In the genomic region with DNA sequence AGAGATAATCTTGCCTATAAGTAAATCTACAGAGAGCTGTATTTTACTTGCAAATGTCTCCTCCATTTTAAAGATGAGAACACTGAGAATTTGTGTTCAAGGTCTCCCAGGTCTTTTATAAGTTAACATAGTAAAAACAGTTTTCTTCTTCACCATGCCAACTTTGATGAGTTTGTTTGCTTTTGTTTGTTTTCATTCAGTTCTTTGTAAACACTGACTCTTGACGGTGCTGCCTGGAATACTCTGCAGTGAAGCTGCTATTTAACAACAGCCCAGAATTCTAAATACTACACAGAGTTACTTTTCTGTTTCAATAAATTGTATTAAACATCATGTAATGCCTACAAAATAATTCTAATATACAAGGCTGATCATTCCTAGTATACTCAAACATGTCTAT, we compare ENCODE assay signal across 27 cellular contexts. TPM values are rescaled to one million over a fixed set of nuclear protein-coding genes. Genes with fewer than 3 reads are reported as not detected.
DNase-seq lines count a peak whose midpoint lies in the region; ATAC-seq and TF ChIP-seq lines count a peak whose summit lies in the region.
"Had no signal": no experiment of that assay in that cellular context is flagged by ENCODE, and none has a peak within 500 bp of the region (broad histone marks: within the 10 kb centered on the region; RNA-seq: fewer than 3 reads in every experiment).

No MANE protein-coding gene starts in this region.

- H3K27me3 Mint-ChIP-seq in T-cell (no peaks in the 10 kb centered on the region), chondrocyte (ENCODE audit: low read depth) (no peaks in the 10 kb centered on the region)
- H3K27me3 Mint-ChIP-seq: CD4-positive, CD25-positive, alpha-beta regulatory T cell had no signal

- H3K4me3 ChIP-seq in esophagus muscularis mucosa (no peak overlapping the region), lower lobe of right lung (no peak overlapping the region), upper lobe of right lung (no peak overlapping the region)
- H3K4me3 ChIP-seq: GM12878, PC-9, SJCRH30 had no signal

- H3K36me3 Mint-ChIP-seq in T-cell (peaks cover 73% of the 10 kb centered on the region), chondrocyte (ENCODE audit: low read depth) (peaks cover 29% of the 10 kb centered on the region)

- CTCF ChIA-PET in T-cell (lab: Charles Lee) = no interaction called here

- H3K4me1 Mint-ChIP-seq in T-cell = peaks cover 0 to under 1% (median 0%) of the 10 kb centered on the region in 3 donors
- H3K4me1 Mint-ChIP-seq in chondrocyte (ENCODE audit: low read depth) = peaks cover 11% of the 10 kb centered on the region

- H3K27ac Mint-ChIP-seq in T-cell (no peak overlapping the region), chondrocyte (ENCODE audit: unreplicated experiment) (no peak overlapping the region)
- H3K27ac Mint-ChIP-seq: CD4-positive, CD25-positive, alpha-beta regulatory T cell had no signal

- peak overlapping the region in 3 of 4 donors; percentile 0 to 41 (median 0) for H3K27ac ChIP-seq in esophagus muscularis mucosa (replicated peaks in 1 of 4)
- H3K27ac ChIP-seq in lower lobe of right lung = peak overlapping the region; percentile 66
- peak overlapping the region; percentile 58 for H3K27ac ChIP-seq in upper lobe of right lung
- H3K27ac ChIP-seq: PC-9, SJCRH30 had no signal

- no peak for TF ChIP-seq EP300 in esophagus muscularis mucosa (IDR thresholded peaks at IDR 0.05)

- peak; percentile 44 for DNase-seq in DMS53 (lab: John Stamatoyannopoulos, UW)
- DNase-seq in DMS53 treated with DMSO at 0.1 percent for 48 hours (lab: John Stamatoyannopoulos, UW; ENCODE audit: unreplicated experiment) = no peak
- no peak for DNase-seq in esophagus muscularis mucosa (ENCODE audit: extremely low spot score)
- no peak for DNase-seq in lower lobe of right lung
- no peak for DNase-seq in upper lobe of right lung
- DNase-seq in T-cell = no peak
- DNase-seq in epidermal melanocyte (ENCODE audit: insufficient read length, low spot score) = no peak
- DNase-seq in chondrocyte (ENCODE audit: low spot score) = no peak
- DNase-seq: 8988T; CD4-positive, CD25-positive, alpha-beta regulatory T cell; EL; GDM1; HCEC 1CT; IMR-90; KG1; NCI-H1092; NCI-H1417 treated with DMSO at 0.1 percent for 48 hours; NCI-H1694 treated with DMSO at 0.1 percent for 48 hours; NCI-H2081; NCI-H345; NCI-H510A treated with DMSO at 0.1 percent for 48 hours; NCI-H774; NK-92 treated with Interleukin-12 subunit alpha and Interleukin-12 subunit beta, amount 100 ng/mL, for 24 hours; PC-9; SJCRH30 had no signal

- ATAC-seq in lower lobe of right lung = no peak
- no peak for ATAC-seq in upper lobe of right lung
- ATAC-seq in T-cell (replicated peaks in 1 of 4) = no peak
- ATAC-seq: GM12878, Right ventricle myocardium inferior had no signal

- H3K4me3 Mint-ChIP-seq in T-cell = no peak overlapping the region
- H3K4me3 Mint-ChIP-seq in chondrocyte (ENCODE audit: unreplicated experiment) = no peak overlapping the region
- H3K4me3 Mint-ChIP-seq: CD4-positive, CD25-positive, alpha-beta regulatory T cell had no signal

- H3K36me3 ChIP-seq in esophagus muscularis mucosa (peaks cover 42 to 94% (median 67%) of the 10 kb centered on the region in 4 donors), lower lobe of right lung (peaks cover 54% of the 10 kb centered on the region), upper lobe of right lung (peaks cover 27% of the 10 kb centered on the region)

- H3K27me3 ChIP-seq in esophagus muscularis mucosa = no peaks in the 10 kb centered on the region
- H3K27me3 ChIP-seq in lower lobe of right lung (ENCODE audit: low read depth) = no peaks in the 10 kb centered on the region
- no peaks in the 10 kb centered on the region for H3K27me3 ChIP-seq in upper lobe of right lung
- H3K27me3 ChIP-seq: SJCRH30 had no signal

- POLR2A ChIA-PET in T-cell (lab: Charles Lee) = no interaction called here

- intact Hi-C loops in esophagus muscularis mucosa (cut with DNase I) (no loop called here), lower lobe of right lung (cut with DNase I) (no loop called here), upper lobe of right lung (cut with DNase I) (no loop called here)

- TF ChIP-seq POLR2A in esophagus muscularis mucosa (IDR thresholded peaks at IDR 0.05; ENCODE audit: low read depth) = no peak

- H3K9me3 ChIP-seq in esophagus muscularis mucosa = no peaks in the 10 kb centered on the region
- no peaks in the 10 kb centered on the region for H3K9me3 ChIP-seq in lower lobe of right lung
- no peaks in the 10 kb centered on the region for H3K9me3 ChIP-seq in upper lobe of right lung
- H3K9me3 ChIP-seq: SJCRH30 had no signal

- WGBS in esophagus muscularis mucosa = 63% methylated on average over 1 of the region's 1 CpG

- peaks cover 0 to 33% (median 24%) of the 10 kb centered on the region in 4 donors for H3K4me1 ChIP-seq in esophagus muscularis mucosa
- H3K4me1 ChIP-seq in lower lobe of right lung = peaks cover 39% of the 10 kb centered on the region
- peaks cover 34% of the 10 kb centered on the region for H3K4me1 ChIP-seq in upper lobe of right lung

- no peaks in the 10 kb centered on the region for H3K9me3 Mint-ChIP-seq in T-cell
- no peaks in the 10 kb centered on the region for H3K9me3 Mint-ChIP-seq in chondrocyte (ENCODE audit: low read depth)
- H3K9me3 Mint-ChIP-seq: CD4-positive, CD25-positive, alpha-beta regulatory T cell had no signal

- no peak for TF ChIP-seq CTCF in esophagus muscularis mucosa (IDR thresholded peaks at IDR 0.05)
- TF ChIP-seq CTCF in lower lobe of right lung (IDR thresholded peaks at IDR 0.05) = no peak
- TF ChIP-seq CTCF in upper lobe of right lung (IDR thresholded peaks at IDR 0.05) = no peak
- no peak for TF ChIP-seq CTCF in chondrocyte (IDR thresholded peaks at IDR 0.05)

RNA-seq across cellular contexts. Expression of a gene that starts 41.4 kb away (rescaled TPM):
- 10 to 100 TPM; 46.5 to 93.2 (median 68.9) TPM for total RNA-seq in esophagus muscularis mucosa
- total RNA-seq in lower lobe of right lung = 12.3 TPM
- 15.6 TPM for total RNA-seq in upper lobe of right lung
- total RNA-seq in T-cell = under 1 TPM; 0.20 to 0.98 (median 0.61) TPM
- 5.3 to 5.7 TPM (median 5.5 TPM) in 3 replicates for total RNA-seq in chondrocyte

RNA-seq across cellular contexts. Expression of a gene that starts 42.8 kb away (rescaled TPM):
- total RNA-seq in esophagus muscularis mucosa (10 to 100 TPM; 36.9 to 73.9 (median 46.4) TPM), lower lobe of right lung (20.0 TPM), upper lobe of right lung (18.3 TPM), T-cell (10 to 100 TPM; 12.4 to 16.9 (median 15.9) TPM), chondrocyte (14.5 to 19.1 TPM (median 15.8 TPM) in 3 replicates)

RNA-seq across cellular contexts. Expression of a gene that starts 43.1 kb away (rescaled TPM):
- total RNA-seq in esophagus muscularis mucosa = 100 to 1,000 TPM in 1 of 4 donors, 10 to 100 TPM in 3; 58.5 to 109 (median 74.2) TPM
- 50.4 TPM for total RNA-seq in lower lobe of right lung
- 44.6 TPM for total RNA-seq in upper lobe of right lung
- total RNA-seq in T-cell = 10 to 100 TPM; 14.6 to 21.3 (median 17.9) TPM
- 71.5 to 76.2 TPM (median 76.1 TPM) in 3 replicates for total RNA-seq in chondrocyte

RNA-seq across cellular contexts. Expression of a gene that starts 53.7 kb away (rescaled TPM):
- 1 to 10 TPM; 4.5 to 8.7 (median 6.9) TPM for total RNA-seq in esophagus muscularis mucosa
- total RNA-seq in lower lobe of right lung = 17.4 TPM
- total RNA-seq in upper lobe of right lung = 17.4 TPM
- total RNA-seq in T-cell = 10 to 100 TPM; 18.9 to 26.3 (median 22.1) TPM
- 12.9 to 24.2 TPM (median 14.5 TPM) in 3 replicates for total RNA-seq in chondrocyte

RNA-seq across cellular contexts. Expression of a gene that starts 53.8 kb away (rescaled TPM):
- total RNA-seq in esophagus muscularis mucosa (1 to 10 TPM in 1 of 4 donors, under 1 TPM in 3; 0.50 to 1.5 (median 0.84) TPM), lower lobe of right lung (1.9 TPM), upper lobe of right lung (1.3 TPM), T-cell (1 to 10 TPM; 1.1 to 3.5 (median 2.8) TPM), chondrocyte (2.0 to 3.0 TPM (median 2.9 TPM) in 3 replicates)

Comparison
In these comparisons a context has a peak if more than half of its experiments do, and no peak if none do; other contexts are left out.
1. H3K27ac ChIP-seq: peak in every context shown above with its lines; median percentile 66 in lower lobe of right lung; 58 in upper lobe of right lung; 0 in esophagus muscularis mucosa.